In genomic region chr1:37137018-37137417, GRCh38 we compare ENCODE assay signal across 19 cellular contexts.
"Had no signal": no experiment of that assay in that cellular context is flagged by ENCODE, and none has a peak within 500 bp of the region (broad histone marks: within the 10 kb centered on the region; RNA-seq: fewer than 3 reads in every experiment).

No MANE protein-coding gene starts in this region.

- H3K36me3 ChIP-seq: ascending aorta, heart left ventricle, upper lobe of left lung had no signal

- ATAC-seq: heart left ventricle; left cardiac atrium; sciatic nerve; stimulated activated effector memory CD8-positive, alpha-beta T cell treated with anti-CD3 and anti-CD28 coated beads, Interleukin-12 subunit alpha, Interleukin-12 subunit beta, amount 100 ng/mL, for 72 hours; WTC11 had no signal

- H3K27ac ChIP-seq: ascending aorta, coronary artery, epithelial cell of prostate, heart left ventricle, parathyroid adenoma, upper lobe of left lung had no signal

- H3K4me3 ChIP-seq: ascending aorta, coronary artery, heart left ventricle, upper lobe of left lung had no signal

- DNase-seq: activated gamma-delta T cell treated with Interleukin-2 at 50 U/mL for 16 hours; activated T-cell treated with anti-CD3 and anti-CD28 coated beads, Interleukin-2, amount 50 U/mL, for 1 hour; endodermal cell; heart left ventricle; islet precursor cell; left cardiac atrium; mesenchymal stem cell; nephron progenitor cell; small intestine; stimulated activated CD4-positive, alpha-beta T cell treated with anti-CD3 and anti-CD28 coated beads, Interleukin-2, amount 100 ng/mL, for 24 hours; T-helper 9 cell; upper lobe of left lung had no signal

- H3K27me3 ChIP-seq: ascending aorta, upper lobe of left lung had no signal

- H3K4me1 ChIP-seq: ascending aorta, heart left ventricle, parathyroid adenoma, upper lobe of left lung had no signal

- H3K9me3 ChIP-seq: ascending aorta, heart left ventricle, upper lobe of left lung had no signal
